17 cellular contexts compared by ENCODE assay signal in the genomic region with DNA sequence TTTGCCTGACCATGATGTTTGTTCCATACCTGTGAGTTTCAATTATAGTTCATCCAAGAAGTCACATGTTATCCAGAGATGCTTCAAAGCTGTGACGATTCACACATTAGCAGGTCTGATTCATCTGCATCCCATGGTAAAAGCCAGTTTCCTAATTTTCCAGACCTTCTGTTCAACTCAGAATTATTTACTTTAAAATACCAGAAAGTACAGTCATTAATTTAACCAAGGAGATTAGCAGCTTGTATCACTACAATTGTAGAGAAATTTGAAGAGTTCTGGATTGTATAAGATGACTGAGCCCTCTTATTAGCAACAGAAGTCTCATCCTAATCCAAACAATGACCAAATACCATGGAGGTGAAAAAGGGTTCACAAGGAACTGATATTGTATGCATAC.
DNase-seq lines count a peak whose midpoint lies in the region; ATAC-seq and TF ChIP-seq lines count a peak whose summit lies in the region.
"Had no signal": no experiment of that assay in that cellular context is flagged by ENCODE, and none has a peak within 500 bp of the region (broad histone marks: within the 10 kb centered on the region; RNA-seq: fewer than 3 reads in every experiment).

No MANE protein-coding gene starts in this region.

- no peaks in the 10 kb centered on the region for H3K36me3 ChIP-seq in right atrium auricular region
- H3K36me3 ChIP-seq in spleen: no peaks in the 10 kb centered on the region

- intact Hi-C loops in MCF 10A (cut with micrococcal nuclease) (loop anchor here (5.0 kb wide), 1 partner anchor 47 kb away; no protein-coding TSS in a partner anchor), spleen (cut with DNase I; ENCODE audit: low total_unique reads) (no loop called here)

- no peak for ATAC-seq in GM21390 (IDR thresholded peaks at IDR 0.05; ENCODE audit: unreplicated experiment)
- ATAC-seq: A549 had no signal

- H3K9me3 ChIP-seq in right atrium auricular region: no peaks in the 10 kb centered on the region
- no peaks in the 10 kb centered on the region for H3K9me3 ChIP-seq in spleen
- H3K9me3 ChIP-seq: A549 had no signal

- no peaks in the 10 kb centered on the region for H3K4me1 ChIP-seq in right atrium auricular region
- H3K4me1 ChIP-seq in spleen: no peaks in the 10 kb centered on the region
- H3K4me1 ChIP-seq: A549 had no signal

- 92 to 97% (median 94%) methylated on average over 1 of the region's 1 CpG for WGBS in spleen, 5 donors

- POLR2A ChIA-PET in AG04449 (lab: Yijun Ruan, JAX) (interaction anchor here (0.7 to 1.5 kb wide), 4 partner anchors 9 to 77 kb away, joined by 4 to 10 read pairs (median 6); partner anchors contain the start of gene THBS1), MCF 10A (lab: Yijun Ruan, JAX) (no interaction called here)

- DNase-seq in AG04449 (ENCODE audit: low read depth, low spot score) (peak; percentile 82), HS-5 (ENCODE audit: low read depth) (peak; percentile 41), MCF 10A (ENCODE audit: unreplicated experiment) (peak; percentile 14), hepatic stellate cell (ENCODE audit: low spot score) (peak; percentile 26), NCI-H2171 (lab: John Stamatoyannopoulos, UW) (no peak), right atrium auricular region (ENCODE audit: low spot score) (no peak), spleen (no peak)
- DNase-seq: activated CD4-positive, CD25-positive, alpha-beta regulatory T cell; midbrain; NCI-H187; NCI-H526; nucleus accumbens; stimulated activated naive CD4-positive, alpha-beta T cell treated with Interleukin-2 at 50 U/mL for 16 hours had no signal

- BruUV-seq in MCF 10A (replicated peaks; lab: Mats Ljungman, UMichigan): no TSS peak

- CTCF ChIA-PET in AG04449 (lab: Yijun Ruan, JAX) (interaction anchor here (1.4 kb wide), 1 partner anchor 9 kb away, joined by 3 read pairs; no protein-coding TSS in a partner anchor), MCF 10A (lab: Yijun Ruan, JAX) (interaction anchor here (0.7 to 0.8 kb wide), 3 partner anchors 11 to 545 kb away, joined by 3 to 6 read pairs (median 3); no protein-coding TSS in a partner anchor)

- no peaks in the 10 kb centered on the region for H3K27me3 Mint-ChIP-seq in MCF 10A (ENCODE audit: insufficient read depth, unreplicated experiment)
- H3K27me3 Mint-ChIP-seq: activated naive CD4-positive, alpha-beta T cell treated with anti-CD3 and anti-CD28 coated beads, Interleukin-2, amount 50 U/mL, for 24 hours had no signal

- H3K4me3 Mint-ChIP-seq in MCF 10A (ENCODE audit: unreplicated experiment): no peak overlapping the region
- H3K4me3 Mint-ChIP-seq: activated naive CD4-positive, alpha-beta T cell treated with anti-CD3 and anti-CD28 coated beads, Interleukin-2, amount 50 U/mL, for 24 hours had no signal

- H3K27ac Mint-ChIP-seq in MCF 10A (ENCODE audit: low read depth, unreplicated experiment): no peak overlapping the region
- H3K27ac Mint-ChIP-seq: activated naive CD4-positive, alpha-beta T cell treated with anti-CD3 and anti-CD28 coated beads, Interleukin-2, amount 50 U/mL, for 24 hours had no signal

- H3K36me3 Mint-ChIP-seq in MCF 10A (ENCODE audit: insufficient read depth, unreplicated experiment): no peaks in the 10 kb centered on the region
- H3K36me3 Mint-ChIP-seq: activated naive CD4-positive, alpha-beta T cell treated with anti-CD3 and anti-CD28 coated beads, Interleukin-2, amount 50 U/mL, for 24 hours had no signal

- H3K4me3 ChIP-seq in AG04449 (ENCODE audit: low read depth, low read length) (no peak overlapping the region), right atrium auricular region (no peak overlapping the region), spleen (no peak overlapping the region)
- H3K4me3 ChIP-seq: A549, PC-9 had no signal

- peaks cover 5% of the 10 kb centered on the region for H3K4me1 Mint-ChIP-seq in MCF 10A (ENCODE audit: insufficient read depth, unreplicated experiment)
- H3K4me1 Mint-ChIP-seq: activated naive CD4-positive, alpha-beta T cell treated with anti-CD3 and anti-CD28 coated beads, Interleukin-2, amount 50 U/mL, for 24 hours had no signal

- no peaks in the 10 kb centered on the region for H3K9me3 Mint-ChIP-seq in MCF 10A (ENCODE audit: unreplicated experiment)
- H3K9me3 Mint-ChIP-seq: activated naive CD4-positive, alpha-beta T cell treated with anti-CD3 and anti-CD28 coated beads, Interleukin-2, amount 50 U/mL, for 24 hours had no signal

- TF ChIP-seq CTCF in AG04449 (IDR thresholded peaks at IDR 0.05; ENCODE audit: insufficient read depth, low read length, missing control alignments) (no peak), MCF 10A (IDR thresholded peaks at IDR 0.05; ENCODE audit: unreplicated experiment) (no peak), right atrium auricular region (IDR thresholded peaks at IDR 0.05) (no peak), spleen (IDR thresholded peaks at IDR 0.05 in 8 of 11, conservative IDR thresholded peaks at IDR 0.05 in 3 of 11) (no peak)

- H3K27ac ChIP-seq in right atrium auricular region: no peak overlapping the region
- no peak overlapping the region for H3K27ac ChIP-seq in spleen
- H3K27ac ChIP-seq: A549, PC-9 had no signal

- no peaks in the 10 kb centered on the region for H3K27me3 ChIP-seq in right atrium auricular region
- H3K27me3 ChIP-seq in spleen (replicated peaks in 1 of 7): no peaks in the 10 kb centered on the region

- TF ChIP-seq POLR2A in spleen (IDR thresholded peaks at IDR 0.05): no peak

Comparison
In these comparisons a context has a peak if more than half of its experiments do, and no peak if none do; other contexts are left out.
1. DNase-seq: peak in AG04449 (single experiment), HS-5 (single experiment), MCF 10A (single experiment) and hepatic stellate cell (single experiment); none in NCI-H2171 (single experiment), right atrium auricular region (single experiment) and spleen (single experiment).